ENCODE assay signal across 8 cellular contexts in genomic region chr9:123268240-123268949, GRCh38. TPM values are rescaled to one million over a fixed set of nuclear protein-coding genes. Genes with fewer than 3 reads are reported as not detected.
DNase-seq lines count a peak whose midpoint lies in the region; ATAC-seq and TF ChIP-seq lines count a peak whose summit lies in the region.

STRBP (minus strand) TSS chr9:123268586; CDS start chr9:123184134, 84,452 bp downstream.

- peak in 2 of 4 donors; percentile 11 to 22 for TF ChIP-seq CTCF in right lobe of liver (IDR thresholded peaks at IDR 0.05)

- no peaks in the 10 kb centered on the region for H3K27me3 ChIP-seq in BLaER1 treated with 17β-estradiol and CSF1 and Interleukin-3, amounts not matched to agents 10 nM and 100 nM
- H3K27me3 ChIP-seq in right lobe of liver = no peaks in the 10 kb centered on the region

- ATAC-seq in GM19351 (IDR thresholded peaks at IDR 0.05; ENCODE audit: unreplicated experiment) (peak; percentile 82), HG03520 (IDR thresholded peaks at IDR 0.05; ENCODE audit: unreplicated experiment) (peak; percentile 79), right lobe of liver (peak; percentile 95 to 98 (median 97))

- H3K4me3 ChIP-seq in BLaER1 treated with 17β-estradiol and CSF1 and Interleukin-3, amounts not matched to agents 10 nM and 100 nM = peak within 1 kb of the TSS; percentile 85 to 99 (median 96)
- peak within 1 kb of the TSS; percentile 57 to 78 (median 69) for H3K4me3 ChIP-seq in right lobe of liver

- H3K9ac ChIP-seq in BLaER1 treated with 17β-estradiol and CSF1 and Interleukin-3, amounts not matched to agents 10 nM and 100 nM = peak within 1 kb of the TSS; percentile 89 to 96 (median 91)

- peak within 1 kb of the TSS; percentile 81 to 91 (median 88) for H3K27ac ChIP-seq in BLaER1 treated with 17β-estradiol and CSF1 and Interleukin-3, amounts not matched to agents 10 nM and 100 nM
- peak within 1 kb of the TSS; percentile 28 to 55 (median 33) for H3K27ac ChIP-seq in right lobe of liver

- peak within 1 kb of the TSS; percentile 83 to 93 (median 89) for H3K4me2 ChIP-seq in BLaER1 treated with 17β-estradiol and CSF1 and Interleukin-3, amounts not matched to agents 10 nM and 100 nM

- peak; percentile 72 for TF ChIP-seq POLR2A in right lobe of liver (IDR thresholded peaks at IDR 0.05)

- 0% methylated on average over 4 of the region's 116 CpGs for WGBS in right lobe of liver (ENCODE audit: insufficient coverage, low coverage, low lambda C conversion rate, missing lambda C conversion rate)

- DNase-seq in NCI-H526 (lab: John Stamatoyannopoulos, UW) = peak; percentile 65 to 94
- peak; percentile 91 for DNase-seq in activated CD4-positive, alpha-beta T cell treated with anti-CD3 and anti-CD28 coated beads, Interleukin-2, amount 50 U/mL, for 1 hour
- DNase-seq in dermis blood vessel endothelial cell = peak; percentile 91
- peak; percentile 95 to 96 (median 96) for DNase-seq in right lobe of liver
- DNase-seq in stimulated activated CD4-positive, alpha-beta T cell treated with anti-CD3 and anti-CD28 coated beads, Interleukin-4, amount 100 ng/mL, for 24 hours = peak; percentile 89

- no peaks in the 10 kb centered on the region for H3K9me3 ChIP-seq in BLaER1 treated with 17β-estradiol and CSF1 and Interleukin-3, amounts not matched to agents 10 nM and 100 nM (replicated peaks in 1 of 11)
- no peaks in the 10 kb centered on the region for H3K9me3 ChIP-seq in right lobe of liver

- peaks cover 0 to 48% (median 21%) of the 10 kb centered on the region in 11 experiments; a peak in 15 of 22 replicates for H4K20me1 ChIP-seq in BLaER1 treated with 17β-estradiol and CSF1 and Interleukin-3, amounts not matched to agents 10 nM and 100 nM

- H3K36me3 ChIP-seq in BLaER1 treated with 17β-estradiol and CSF1 and Interleukin-3, amounts not matched to agents 10 nM and 100 nM = peaks cover 0 to 8% (median 0%) of the 10 kb centered on the region in 11 experiments; a peak in 2 of 22 replicates
- no peaks in the 10 kb centered on the region for H3K36me3 ChIP-seq in right lobe of liver

- peaks cover 10 to 64% (median 53%) of the 10 kb centered on the region in 10 experiments; a peak in 19 of 20 replicates for H3K4me1 ChIP-seq in BLaER1 treated with 17β-estradiol and CSF1 and Interleukin-3, amounts not matched to agents 10 nM and 100 nM
- H3K4me1 ChIP-seq in right lobe of liver = peaks cover 0 to 4% (median 0%) of the 10 kb centered on the region in 4 donors

- intact Hi-C loops in right lobe of liver (cut with DNase I) = no loop called here

RNA-seq across cellular contexts. Expression of gene STRBP, which starts in this region (rescaled TPM):
- total RNA-seq in dermis blood vessel endothelial cell (11.4 and 16.9 TPM in 2 replicates), right lobe of liver (10 to 100 TPM in 1 of 6 experiments, 1 to 10 TPM in 5; 5.3 to 10.2 (median 8.3) TPM)

Comparison
In these comparisons a context has a peak if more than half of its experiments do, and no peak if none do; other contexts are left out.
1. Peak in every context shown above with its lines: DNase-seq, ATAC-seq, H3K4me3 ChIP-seq and H3K27ac ChIP-seq.